ENCODE assay signal across 8 cellular contexts in the genomic region with DNA sequence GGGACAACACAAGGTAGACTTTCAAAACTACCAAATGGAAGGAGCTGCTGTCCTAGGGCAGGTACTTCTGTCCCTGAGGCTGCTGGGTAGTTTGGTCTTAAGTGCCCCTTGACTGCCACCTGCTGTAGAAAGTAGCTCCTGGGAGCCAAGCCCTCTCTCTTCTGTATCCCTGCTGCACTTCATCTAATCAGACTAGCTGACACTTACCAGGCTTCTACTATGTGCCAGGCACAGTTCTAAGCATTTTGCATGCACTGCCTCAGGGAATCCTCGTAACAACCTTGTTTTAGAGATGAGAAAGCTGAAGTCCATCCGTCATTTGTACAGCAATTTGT.
A peak's percentile ranks its signal among the peaks of the same experiment; 100 is the strongest.
DNase-seq lines count a peak whose midpoint lies in the region; ATAC-seq and FAIRE-seq lines count a peak whose summit lies in the region.

No MANE protein-coding gene starts in this region.

- DNase-seq in AML-193 (lab: John Stamatoyannopoulos, UW) = peak; percentile 53 to 54
- no peak for DNase-seq in GM18507 (ENCODE audit: extremely low spot score, insufficient read length, low read depth)
- DNase-seq in NCI-H69 (lab: John Stamatoyannopoulos, UW) = peak; percentile 53
- peak; percentile 18 for DNase-seq in activated naive CD4-positive, alpha-beta T cell treated with anti-CD3 and anti-CD28 coated beads, Interleukin-2, amount 50 U/mL, for 16 hours
- peak; percentile 66 for DNase-seq in left kidney (ENCODE audit: low read depth, low spot score)
- no peak for DNase-seq in SKM-1 treated with dmso at 0.1 percent for 144 hours (lab: John Stamatoyannopoulos, UW; ENCODE audit: unreplicated experiment)

- peak; percentile 33 for FAIRE-seq in GM18507 (lab: Jason Lieb, UNC)

- ATAC-seq in HG03108 (IDR thresholded peaks at IDR 0.05; ENCODE audit: unreplicated experiment) (no peak), HG02970 (IDR thresholded peaks at IDR 0.05; ENCODE audit: low FRiP score, unreplicated experiment) (no peak)

Comparison
In these comparisons a context has a peak if more than half of its experiments do, and no peak if none do; other contexts are left out.
1. DNase-seq: peak in AML-193 (2 of 2), NCI-H69 (single experiment), activated naive CD4-positive, alpha-beta T cell treated with anti-CD3 and anti-CD28 coated beads, Interleukin-2, amount 50 U/mL, for 16 hours (single experiment) and left kidney (single experiment); none in GM18507 (single experiment) and SKM-1 treated with dmso at 0.1 percent for 144 hours (single experiment).